ENCODE assay signal across 2 cellular contexts in genomic region chr7:3196629-3197028, GRCh38.
TF ChIP-seq lines count a peak whose summit lies in the region.

No MANE protein-coding gene starts in this region.

TF ChIP-seq in GM23338, 12 proteins besides CTCF, POLR2A, EP300 and RAD21 (continued from another document):
- TF ChIP-seq REST (IDR thresholded peaks at IDR 0.05; ENCODE audit: unreplicated experiment) (no peak), ETS1 (IDR thresholded peaks at IDR 0.05) (no peak)

TF ChIP-seq in H1, 55 proteins besides CTCF, POLR2A, EP300 and RAD21 (continued from another document):
- TF ChIP-seq RXRA (IDR thresholded peaks at IDR 0.05; ENCODE audit: insufficient read depth, low read depth, low read length) (no peak), JUND (IDR thresholded peaks at IDR 0.05; ENCODE audit: low read length) (no peak), SIN3A (conservative IDR thresholded peaks at IDR 0.05 in 1 of 2, IDR thresholded peaks at IDR 0.05 in 1 of 2; ENCODE audit: low read depth in 1 of 2, low read length in 2 of 2) (no peak), SP1 (IDR thresholded peaks at IDR 0.05; ENCODE audit: low read depth, low read length) (no peak), SP4 (IDR thresholded peaks at IDR 0.05; ENCODE audit: low read length) (no peak), RFX5 (IDR thresholded peaks at IDR 0.05; ENCODE audit: borderline replicate concordance, low read depth, low read length) (no peak)
TF ChIP-seq in H1: peak in this region for 0.
